Comparison of ENCODE assay signal across 1 cellular context in genomic region chr9:124078641-124079040, GRCh38.
A peak's percentile ranks its signal among the peaks of the same experiment; 100 is the strongest.
TF ChIP-seq lines count a peak whose summit lies in the region.

No MANE protein-coding gene starts in this region.

TF ChIP-seq in HepG2, 621 proteins besides CTCF, POLR2A, EP300 and RAD21 (continued from another document and continues in another):
- no peak for TF ChIP-seq ZKSCAN5 (CRISPR knock-in tag; IDR thresholded peaks at IDR 0.05)
- TF ChIP-seq REXO4 (CRISPR knock-in tag; IDR thresholded peaks at IDR 0.05; ENCODE audit: borderline replicate concordance) = no peak
- no peak for TF ChIP-seq MXD1 (CRISPR knock-in tag; IDR thresholded peaks at IDR 0.05)
- TF ChIP-seq ZBTB37 (CRISPR knock-in tag; IDR thresholded peaks at IDR 0.05) = no peak
- no peak for TF ChIP-seq ZNF646 (CRISPR knock-in tag; IDR thresholded peaks at IDR 0.05)
- TF ChIP-seq FOXA1 (IDR thresholded peaks at IDR 0.05) = no peak
- no peak for TF ChIP-seq FOXA1 (CRISPR knock-in tag; IDR thresholded peaks at IDR 0.05)
- no peak for TF ChIP-seq ZNF790 (CRISPR knock-in tag; IDR thresholded peaks at IDR 0.05; ENCODE audit: borderline replicate concordance)
- no peak for TF ChIP-seq ZBTB21 (CRISPR knock-in tag; IDR thresholded peaks at IDR 0.05)
- TF ChIP-seq SOX13 (IDR thresholded peaks at IDR 0.05) = peak; percentile 28; the same call in 1 of the 2 replicates
- peak in 1 of 2 experiments; percentile 67; a peak in 2 of 4 replicates for TF ChIP-seq SOX13 (CRISPR knock-in tag; conservative IDR thresholded peaks at IDR 0.05 in 1 of 2, IDR thresholded peaks at IDR 0.05 in 1 of 2)
- no peak for TF ChIP-seq KLF12 (CRISPR knock-in tag; IDR thresholded peaks at IDR 0.05; ENCODE audit: borderline replicate concordance)
- no peak for TF ChIP-seq ZSCAN22 (CRISPR knock-in tag; IDR thresholded peaks at IDR 0.05)
- no peak for TF ChIP-seq JARID2 (CRISPR knock-in tag; IDR thresholded peaks at IDR 0.05; ENCODE audit: insufficient replicate concordance)
- no peak for TF ChIP-seq ZBTB49 (CRISPR knock-in tag; IDR thresholded peaks at IDR 0.05; ENCODE audit: borderline replicate concordance)
- TF ChIP-seq SATB2 (CRISPR knock-in tag; IDR thresholded peaks at IDR 0.05) = no peak
- TF ChIP-seq ARNT2 (CRISPR knock-in tag; IDR thresholded peaks at IDR 0.05; ENCODE audit: low read depth) = no peak
- no peak for TF ChIP-seq ZNF766 (CRISPR knock-in tag; IDR thresholded peaks at IDR 0.05; ENCODE audit: borderline replicate concordance)
- no peak for TF ChIP-seq ZNF260 (CRISPR knock-in tag; IDR thresholded peaks at IDR 0.05; ENCODE audit: borderline replicate concordance, low read depth)
- TF ChIP-seq TFDP2 (CRISPR knock-in tag; IDR thresholded peaks at IDR 0.05) = no peak
- TF ChIP-seq ZNF792 (CRISPR knock-in tag; IDR thresholded peaks at IDR 0.05) = no peak
- TF ChIP-seq ZNF724P (CRISPR knock-in tag; IDR thresholded peaks at IDR 0.05; ENCODE audit: borderline replicate concordance) = no peak
- no peak for TF ChIP-seq XBP1 (CRISPR knock-in tag; IDR thresholded peaks at IDR 0.05)
- TF ChIP-seq MEIS2 (CRISPR knock-in tag; IDR thresholded peaks at IDR 0.05) = no peak
- TF ChIP-seq ZNF160 (CRISPR knock-in tag; IDR thresholded peaks at IDR 0.05) = no peak
- TF ChIP-seq HMGXB4 (CRISPR knock-in tag; IDR thresholded peaks at IDR 0.05; ENCODE audit: borderline replicate concordance in 1 of 2, low read depth in 1 of 2) = no peak
- TF ChIP-seq ZMYM4 (CRISPR knock-in tag; IDR thresholded peaks at IDR 0.05) = 0 out of 2 replicates have a peak, but pooled peaks have one; percentile 22
- no peak for TF ChIP-seq ATF7-NPFF (CRISPR knock-in tag; IDR thresholded peaks at IDR 0.05; ENCODE audit: low read depth)
- TF ChIP-seq ELF3 (CRISPR knock-in tag; IDR thresholded peaks at IDR 0.05) = peak; percentile 36
- no peak for TF ChIP-seq ZNF800 (CRISPR knock-in tag; IDR thresholded peaks at IDR 0.05)
- TF ChIP-seq NFKB2 (CRISPR knock-in tag; IDR thresholded peaks at IDR 0.05; ENCODE audit: borderline replicate concordance) = no peak
- no peak for TF ChIP-seq ZMAT3 (CRISPR knock-in tag; conservative IDR thresholded peaks at IDR 0.05)
- TF ChIP-seq ARNTL (CRISPR knock-in tag; IDR thresholded peaks at IDR 0.05) = no peak
- no peak for TF ChIP-seq IKZF4 (CRISPR knock-in tag; IDR thresholded peaks at IDR 0.05; ENCODE audit: borderline replicate concordance, low read depth, not compliant biosample characterization)
- no peak for TF ChIP-seq KLF15 (CRISPR knock-in tag; IDR thresholded peaks at IDR 0.05; ENCODE audit: borderline replicate concordance)
- no peak for TF ChIP-seq GMEB2 (CRISPR knock-in tag; IDR thresholded peaks at IDR 0.05; ENCODE audit: low read depth)
- TF ChIP-seq ZNF816 (CRISPR knock-in tag; IDR thresholded peaks at IDR 0.05; ENCODE audit: borderline replicate concordance) = no peak
- no peak for TF ChIP-seq ZNF563 (CRISPR knock-in tag; IDR thresholded peaks at IDR 0.05)
- no peak for TF ChIP-seq ZNF777 (CRISPR knock-in tag; IDR thresholded peaks at IDR 0.05)
- peak; percentile 46; the same call in 1 of the 2 replicates for TF ChIP-seq RXRB (CRISPR knock-in tag; IDR thresholded peaks at IDR 0.05; ENCODE audit: borderline replicate concordance)
- no peak for TF ChIP-seq ZNF264 (CRISPR knock-in tag; IDR thresholded peaks at IDR 0.05)
- peak; percentile 38; the same call in 1 of the 2 replicates for TF ChIP-seq SAP130 (CRISPR knock-in tag; IDR thresholded peaks at IDR 0.05; ENCODE audit: low read depth)
- TF ChIP-seq HOXA5 (CRISPR knock-in tag; IDR thresholded peaks at IDR 0.05) = no peak
- no peak for TF ChIP-seq KDM1A (CRISPR knock-in tag; IDR thresholded peaks at IDR 0.05)
- no peak for TF ChIP-seq ETV6 (CRISPR knock-in tag; conservative IDR thresholded peaks at IDR 0.05)
- TF ChIP-seq ZNF556 (CRISPR knock-in tag; IDR thresholded peaks at IDR 0.05; ENCODE audit: borderline replicate concordance) = no peak
- TF ChIP-seq DZIP1 (CRISPR knock-in tag; IDR thresholded peaks at IDR 0.05) = no peak
